Comparison of ENCODE assay signal across 1 cellular context in genomic region chr17:46193626-46194392, GRCh38.
TF ChIP-seq lines count a peak whose summit lies in the region.

No MANE protein-coding gene starts in this region.

TF ChIP-seq in HEK293, 187 proteins besides CTCF, POLR2A, EP300 and RAD21 (continued from another document):
- peak; percentile 29; the same call in 1 of the 2 replicates for TF ChIP-seq PRDM6 (tag by site-specific recombination; IDR thresholded peaks at IDR 0.05)
- 0 out of 2 replicates have a peak, but pooled peaks have one; percentile 52 for TF ChIP-seq ZNF645 (tag by site-specific recombination; IDR thresholded peaks at IDR 0.05)
- TF ChIP-seq KLF16 (tag by site-specific recombination; IDR thresholded peaks at IDR 0.05), result peak; percentile 67; the same call in 1 of the 2 replicates
- TF ChIP-seq EGR2 (tag by site-specific recombination; IDR thresholded peaks at IDR 0.05; ENCODE audit: low read depth), result no peak
- peak; percentile 84 for TF ChIP-seq KLF17 (tag by site-specific recombination; IDR thresholded peaks at IDR 0.05)
- peak; percentile 73; the same call in 1 of the 2 replicates for TF ChIP-seq MYNN (tag by site-specific recombination; IDR thresholded peaks at IDR 0.05; ENCODE audit: borderline replicate concordance)
- no peak for TF ChIP-seq OVOL3 (tag by site-specific recombination; IDR thresholded peaks at IDR 0.05)
- TF ChIP-seq ZNF366 (tag by site-specific recombination; conservative IDR thresholded peaks at IDR 0.05), result no peak
- 0 out of 2 replicates have a peak, but pooled peaks have one; percentile 57 for TF ChIP-seq ZNF580 (tag by site-specific recombination; IDR thresholded peaks at IDR 0.05)
- TF ChIP-seq HOXD13 (CRISPR knock-in tag; IDR thresholded peaks at IDR 0.05; ENCODE audit: borderline replicate concordance), result no peak
- TF ChIP-seq ZIC2 (tag by site-specific recombination; IDR thresholded peaks at IDR 0.05), result no peak
- TF ChIP-seq ZNF76 (tag by site-specific recombination; IDR thresholded peaks at IDR 0.05; ENCODE audit: borderline replicate concordance, low read depth), result peak; percentile 98
- no peak; the same call in 1 of the 2 replicates for TF ChIP-seq GLIS1 (tag by site-specific recombination; IDR thresholded peaks at IDR 0.05)
- TF ChIP-seq ZNF280D (tag by site-specific recombination; IDR thresholded peaks at IDR 0.05), result peak; percentile 52; the same call in 1 of the 2 replicates
- TF ChIP-seq ZNF292 (tag by site-specific recombination; IDR thresholded peaks at IDR 0.05; ENCODE audit: borderline replicate concordance, low read depth), result 0 out of 2 replicates have a peak, but pooled peaks have one; percentile 9
- TF ChIP-seq ZSCAN4 (tag by site-specific recombination; IDR thresholded peaks at IDR 0.05), result no peak; the same call in 1 of the 2 replicates
- TF ChIP-seq ZNF140 (tag by site-specific recombination; IDR thresholded peaks at IDR 0.05), result no peak
- peak; percentile 58; the same call in 1 of the 2 replicates for TF ChIP-seq ZNF121 (tag by site-specific recombination; IDR thresholded peaks at IDR 0.05)
- TF ChIP-seq, protein P1, sequence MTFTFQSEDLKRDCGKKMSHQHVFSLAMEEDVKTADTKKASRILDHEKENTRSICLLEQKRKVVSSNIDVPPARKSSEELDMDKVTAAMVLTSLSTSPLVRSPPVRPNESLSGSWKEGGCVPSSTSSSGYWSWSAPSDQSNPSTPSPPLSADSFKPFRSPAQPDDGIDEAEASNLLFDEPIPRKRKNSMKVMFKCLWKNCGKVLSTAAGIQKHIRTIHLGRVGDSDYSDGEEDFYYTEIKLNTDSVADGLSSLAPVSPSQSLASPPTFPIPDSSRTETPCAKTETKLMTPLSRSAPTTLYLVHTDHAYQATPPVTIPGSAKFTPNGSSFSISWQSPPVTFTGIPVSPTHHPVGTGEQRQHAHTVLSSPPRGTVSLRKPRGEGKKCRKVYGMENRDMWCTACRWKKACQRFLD (tag by site-specific recombination; IDR thresholded peaks at IDR 0.05), result no peak
- TF ChIP-seq ZNF548 (tag by site-specific recombination; IDR thresholded peaks at IDR 0.05), result no peak
- TF ChIP-seq ZSCAN30 (tag by site-specific recombination; IDR thresholded peaks at IDR 0.05), result peak; percentile 71
- no peak for TF ChIP-seq ZNF707 (tag by site-specific recombination; IDR thresholded peaks at IDR 0.05)
- no peak for TF ChIP-seq ZFP3 (tag by site-specific recombination; IDR thresholded peaks at IDR 0.05; ENCODE audit: low read depth)
- TF ChIP-seq ZNF521 (tag by site-specific recombination; IDR thresholded peaks at IDR 0.05), result no peak
- TF ChIP-seq ZNF274 (IDR thresholded peaks at IDR 0.05; ENCODE audit: low read length), result no peak
- no peak for TF ChIP-seq ZNF274 (tag by site-specific recombination; IDR thresholded peaks at IDR 0.05; ENCODE audit: borderline replicate concordance)
- TF ChIP-seq PRDM10 (tag by site-specific recombination; IDR thresholded peaks at IDR 0.05), result peak; percentile 42; the same call in 1 of the 2 replicates
- TF ChIP-seq, protein P2, sequence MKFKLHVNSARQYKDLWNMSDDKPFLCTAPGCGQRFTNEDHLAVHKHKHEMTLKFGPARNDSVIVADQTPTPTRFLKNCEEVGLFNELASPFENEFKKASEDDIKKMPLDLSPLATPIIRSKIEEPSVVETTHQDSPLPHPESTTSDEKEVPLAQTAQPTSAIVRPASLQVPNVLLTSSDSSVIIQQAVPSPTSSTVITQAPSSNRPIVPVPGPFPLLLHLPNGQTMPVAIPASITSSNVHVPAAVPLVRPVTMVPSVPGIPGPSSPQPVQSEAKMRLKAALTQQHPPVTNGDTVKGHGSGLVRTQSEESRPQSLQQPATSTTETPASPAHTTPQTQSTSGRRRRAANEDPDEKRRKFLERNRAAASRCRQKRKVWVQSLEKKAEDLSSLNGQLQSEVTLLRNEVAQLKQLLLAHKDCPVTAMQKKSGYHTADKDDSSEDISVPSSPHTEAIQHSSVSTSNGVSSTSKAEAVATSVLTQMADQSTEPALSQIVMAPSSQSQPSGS (tag by site-specific recombination; IDR thresholded peaks at IDR 0.05; ENCODE audit: low read depth), result no peak
- TF ChIP-seq ZNF311 (tag by site-specific recombination; IDR thresholded peaks at IDR 0.05; ENCODE audit: borderline replicate concordance), result no peak
- TF ChIP-seq ZNF600 (tag by site-specific recombination; IDR thresholded peaks at IDR 0.05), result peak; percentile 98
- TF ChIP-seq, protein P3, sequence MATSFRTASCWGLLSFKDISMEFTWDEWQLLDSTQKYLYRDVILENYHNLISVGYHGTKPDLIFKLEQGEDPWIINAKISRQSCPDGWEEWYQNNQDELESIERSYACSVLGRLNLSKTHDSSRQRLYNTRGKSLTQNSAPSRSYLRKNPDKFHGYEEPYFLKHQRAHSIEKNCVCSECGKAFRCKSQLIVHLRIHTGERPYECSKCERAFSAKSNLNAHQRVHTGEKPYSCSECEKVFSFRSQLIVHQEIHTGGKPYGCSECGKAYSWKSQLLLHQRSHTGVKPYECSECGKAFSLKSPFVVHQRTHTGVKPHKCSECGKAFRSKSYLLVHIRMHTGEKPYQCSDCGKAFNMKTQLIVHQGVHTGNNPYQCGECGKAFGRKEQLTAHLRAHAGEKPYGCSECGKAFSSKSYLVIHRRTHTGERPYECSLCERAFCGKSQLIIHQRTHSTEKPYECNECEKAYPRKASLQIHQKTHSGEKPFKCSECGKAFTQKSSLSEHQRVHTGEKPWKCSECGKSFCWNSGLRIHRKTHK (tag by site-specific recombination; IDR thresholded peaks at IDR 0.05), result no peak
- TF ChIP-seq ZNF324 (tag by site-specific recombination; IDR thresholded peaks at IDR 0.05), result peak; percentile 6
- TF ChIP-seq KLF8 (tag by site-specific recombination; IDR thresholded peaks at IDR 0.05), result peak; percentile 95
- TF ChIP-seq, protein P4, sequence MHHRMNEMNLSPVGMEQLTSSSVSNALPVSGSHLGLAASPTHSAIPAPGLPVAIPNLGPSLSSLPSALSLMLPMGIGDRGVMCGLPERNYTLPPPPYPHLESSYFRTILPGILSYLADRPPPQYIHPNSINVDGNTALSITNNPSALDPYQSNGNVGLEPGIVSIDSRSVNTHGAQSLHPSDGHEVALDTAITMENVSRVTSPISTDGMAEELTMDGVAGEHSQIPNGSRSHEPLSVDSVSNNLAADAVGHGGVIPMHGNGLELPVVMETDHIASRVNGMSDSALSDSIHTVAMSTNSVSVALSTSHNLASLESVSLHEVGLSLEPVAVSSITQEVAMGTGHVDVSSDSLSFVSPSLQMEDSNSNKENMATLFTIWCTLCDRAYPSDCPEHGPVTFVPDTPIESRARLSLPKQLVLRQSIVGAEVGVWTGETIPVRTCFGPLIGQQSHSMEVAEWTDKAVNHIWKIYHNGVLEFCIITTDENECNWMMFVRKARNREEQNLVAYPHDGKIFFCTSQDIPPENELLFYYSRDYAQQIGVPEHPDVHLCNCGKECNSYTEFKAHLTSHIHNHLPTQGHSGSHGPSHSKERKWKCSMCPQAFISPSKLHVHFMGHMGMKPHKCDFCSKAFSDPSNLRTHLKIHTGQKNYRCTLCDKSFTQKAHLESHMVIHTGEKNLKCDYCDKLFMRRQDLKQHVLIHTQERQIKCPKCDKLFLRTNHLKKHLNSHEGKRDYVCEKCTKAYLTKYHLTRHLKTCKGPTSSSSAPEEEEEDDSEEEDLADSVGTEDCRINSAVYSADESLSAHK (tag by site-specific recombination; IDR thresholded peaks at IDR 0.05), result no peak; the same call in 1 of the 2 replicates
